In genomic region chr12:74429535-74429934, GRCh38 we compare ENCODE assay signal across 24 cellular contexts.
"Had no signal": no experiment of that assay in that cellular context is flagged by ENCODE, and none has a peak within 500 bp of the region (broad histone marks: within the 10 kb centered on the region; RNA-seq: fewer than 3 reads in every experiment).

No MANE protein-coding gene starts in this region.

- H3K27ac ChIP-seq: stomach, suprapubic skin, testis, thoracic aorta, thyroid gland, tibial artery, tibial nerve, transverse colon, upper lobe of left lung, upper lobe of right lung, uterus, vagina had no signal

- H3K4me3 ChIP-seq: stomach, suprapubic skin, testis, thoracic aorta, thyroid gland, tibial artery, tibial nerve, transverse colon, upper lobe of left lung, upper lobe of right lung, uterus, vagina had no signal

- H3K27me3 ChIP-seq: stomach, suprapubic skin, testis, thyroid gland, tibial artery, tibial nerve, transverse colon, upper lobe of left lung, upper lobe of right lung, uterus, vagina had no signal

- DNase-seq: stimulated activated CD4-positive, alpha-beta T cell treated with anti-CD3 and anti-CD28 coated beads, Interleukin-2, amount 100 ng/mL, for 48 hours; stimulated activated CD4-positive, alpha-beta T cell treated with anti-CD3 and anti-CD28 coated beads, Interleukin-4, amount 100 ng/mL, for 1 hour; stimulated activated CD4-positive, alpha-beta T cell treated with anti-CD3 and anti-CD28 coated beads, Interleukin-4, amount 100 ng/mL, for 24 hours; stimulated activated CD4-positive, alpha-beta T cell treated with anti-CD3 and anti-CD28 coated beads, Interleukin-4, amount 100 ng/mL, for 4 hours; stimulated activated CD8-positive, alpha-beta memory T cell treated with anti-CD3 and anti-CD28 coated beads, Interleukin-4, amount 100 ng/mL, for 48 hours; stimulated activated naive B cell treated with anti-CD40 and anti-IgM and Interleukin-4, amounts not matched to agents 10 μg/mL and 1 μg/mL and 100 μg/mL, for 72 hours; stimulated activated naive CD4-positive, alpha-beta T cell; stimulated activated naive CD4-positive, alpha-beta T cell treated with Interleukin-2 at 50 U/mL for 16 hours; stimulated activated naive CD8-positive, alpha-beta T cell treated with anti-CD3 and anti-CD28 coated beads, Interleukin-15, amount 100 ng/mL, for 72 hours; stimulated activated naive CD8-positive, alpha-beta T cell treated with anti-CD3 and anti-CD28 coated beads, Interleukin-15, Interleukin-2, amounts not matched to agents 100 U/mL and 50 U/mL, for 24 hours; stomach; substantia nigra; testis; thyroid gland; tibial artery; transverse colon; trophoblast cell; upper lobe of left lung; upper lobe of right lung; uterus had no signal

- H3K36me3 ChIP-seq: stomach, suprapubic skin, thoracic aorta, thyroid gland, tibial artery, tibial nerve, transverse colon, upper lobe of left lung, upper lobe of right lung, uterus, vagina had no signal

- H3K9me3 ChIP-seq: stomach, suprapubic skin, testis, thoracic aorta, thyroid gland, tibial artery, tibial nerve, transverse colon, upper lobe of left lung, upper lobe of right lung, uterus, vagina had no signal
